8 cellular contexts compared by ENCODE assay signal in the genomic region with DNA sequence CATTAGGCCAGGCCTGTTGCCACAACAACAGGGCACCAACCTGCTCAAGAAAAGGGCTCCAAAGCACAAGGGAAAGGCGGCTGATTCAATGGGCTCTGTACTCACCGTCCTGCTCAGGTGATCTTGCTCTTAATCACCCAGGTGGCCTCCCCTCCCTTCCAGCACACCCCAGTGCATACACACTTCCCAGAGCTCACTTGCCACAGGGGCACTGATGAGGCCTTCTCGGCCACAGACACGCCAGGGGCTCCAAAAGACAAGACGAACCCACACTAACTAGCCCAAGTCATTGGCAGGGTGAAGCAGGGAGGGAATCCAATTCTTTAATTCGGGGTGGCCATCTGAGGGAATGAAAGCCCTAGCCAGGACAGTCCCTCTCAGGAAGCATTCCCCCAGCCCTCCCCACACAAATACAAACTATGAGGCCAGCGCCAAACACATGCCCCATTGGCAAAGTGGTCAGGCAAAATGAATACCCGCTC. TPM values are rescaled to one million over a fixed set of nuclear protein-coding genes. Genes with fewer than 3 reads are reported as not detected.
DNase-seq lines count a peak whose midpoint lies in the region; ATAC-seq and TF ChIP-seq lines count a peak whose summit lies in the region.

No MANE protein-coding gene starts in this region.

- TF ChIP-seq CTCF in brain (conservative IDR thresholded peaks at IDR 0.05) (no peak), lower lobe of right lung (IDR thresholded peaks at IDR 0.05) (no peak), thyroid gland (IDR thresholded peaks at IDR 0.05) (no peak)

- H3K9me3 ChIP-seq in lower lobe of right lung (no peaks in the 10 kb centered on the region), thyroid gland (no peaks in the 10 kb centered on the region)

- H3K27me3 ChIP-seq in lower lobe of right lung (ENCODE audit: low read depth) (no peaks in the 10 kb centered on the region), thyroid gland (no peaks in the 10 kb centered on the region)

- intact Hi-C loops in activated CD4-positive, alpha-beta memory T cell treated with anti-CD3 and anti-CD28 coated beads for 36 hours (cut with micrococcal nuclease): no loop called here
- intact Hi-C loops in lower lobe of right lung (cut with DNase I): no loop called here
- intact Hi-C loops in thyroid gland (cut with DNase I): no loop called here

- 53 to 54% methylated on average over 7 of the region's 8 CpGs for WGBS in thyroid gland, 2 donors

- H3K4me1 ChIP-seq in lower lobe of right lung (peaks cover 53% of the 10 kb centered on the region), thyroid gland (peaks cover 40 to 43% of the 10 kb centered on the region in 2 donors)

- no peak overlapping the region for H3K27ac Mint-ChIP-seq in activated CD4-positive, alpha-beta memory T cell treated with anti-CD3 and anti-CD28 coated beads, Interleukin-2, amount 10 ng/mL, durations not matched to agents 7 days and 5 days
- H3K27ac Mint-ChIP-seq in activated CD4-positive, alpha-beta memory T cell treated with anti-CD3 and anti-CD28 coated beads for 36 hours: no peak overlapping the region
- peak overlapping the region; percentile 85 to 92 (median 92) for H3K27ac Mint-ChIP-seq in brain

- H3K36me3 Mint-ChIP-seq in activated CD4-positive, alpha-beta memory T cell treated with anti-CD3 and anti-CD28 coated beads, Interleukin-2, amount 10 ng/mL, durations not matched to agents 7 days and 5 days (ENCODE audit: low read depth): no peaks in the 10 kb centered on the region
- H3K36me3 Mint-ChIP-seq in activated CD4-positive, alpha-beta memory T cell treated with anti-CD3 and anti-CD28 coated beads for 36 hours: no peaks in the 10 kb centered on the region
- peaks cover 11% of the 10 kb centered on the region for H3K36me3 Mint-ChIP-seq in brain

- H3K27ac ChIP-seq in lower lobe of right lung (peak overlapping the region; percentile 77), thyroid gland (peak overlapping the region; percentile 63 to 96 (median 84))

- no peaks in the 10 kb centered on the region for H3K9me3 Mint-ChIP-seq in activated CD4-positive, alpha-beta memory T cell treated with anti-CD3 and anti-CD28 coated beads, Interleukin-2, amount 10 ng/mL, durations not matched to agents 7 days and 5 days
- H3K9me3 Mint-ChIP-seq in activated CD4-positive, alpha-beta memory T cell treated with anti-CD3 and anti-CD28 coated beads for 36 hours: no peaks in the 10 kb centered on the region
- peaks cover 0 to 15% (median 4%) of the 10 kb centered on the region in 5 experiments for H3K9me3 Mint-ChIP-seq in brain

- peak overlapping the region; percentile 44 for H3K4me3 Mint-ChIP-seq in activated CD4-positive, alpha-beta memory T cell treated with anti-CD3 and anti-CD28 coated beads, Interleukin-2, amount 10 ng/mL, durations not matched to agents 7 days and 5 days
- H3K4me3 Mint-ChIP-seq in activated CD4-positive, alpha-beta memory T cell treated with anti-CD3 and anti-CD28 coated beads for 36 hours: no peak overlapping the region
- H3K4me3 Mint-ChIP-seq in brain: peak overlapping the region; percentile 88 to 90 (median 88)

- H3K4me3 ChIP-seq in lower lobe of right lung (peak overlapping the region; percentile 69), thyroid gland (replicated peaks in 1 of 3) (no peak overlapping the region)

- no peak for TF ChIP-seq POLR2A in thyroid gland (IDR thresholded peaks at IDR 0.05)

- peaks cover 40% of the 10 kb centered on the region for H3K4me1 Mint-ChIP-seq in activated CD4-positive, alpha-beta memory T cell treated with anti-CD3 and anti-CD28 coated beads, Interleukin-2, amount 10 ng/mL, durations not matched to agents 7 days and 5 days
- H3K4me1 Mint-ChIP-seq in activated CD4-positive, alpha-beta memory T cell treated with anti-CD3 and anti-CD28 coated beads for 36 hours (ENCODE audit: low read depth): peaks cover 36% of the 10 kb centered on the region
- peaks cover 44% of the 10 kb centered on the region for H3K4me1 Mint-ChIP-seq in brain

- POLR2A ChIA-PET in activated CD4-positive, alpha-beta memory T cell treated with anti-CD3 and anti-CD28 coated beads, Interleukin-2, amount 10 ng/mL, durations not matched to agents 7 days and 5 days (lab: Charles Lee): interaction anchor here (1.0 to 5.7 kb wide), 6 partner anchors 16 to 40 kb away, joined by 3 to 31 read pairs (median 10); no protein-coding TSS in a partner anchor
- POLR2A ChIA-PET in activated CD4-positive, alpha-beta memory T cell treated with anti-CD3 and anti-CD28 coated beads for 36 hours (lab: Charles Lee): interaction anchor here (3.2 kb wide), 1 partner anchor 38 kb away, joined by 12 read pairs; no protein-coding TSS in a partner anchor

- H3K27me3 Mint-ChIP-seq in activated CD4-positive, alpha-beta memory T cell treated with anti-CD3 and anti-CD28 coated beads, Interleukin-2, amount 10 ng/mL, durations not matched to agents 7 days and 5 days: peaks cover 7% of the 10 kb centered on the region
- H3K27me3 Mint-ChIP-seq in activated CD4-positive, alpha-beta memory T cell treated with anti-CD3 and anti-CD28 coated beads for 36 hours: peaks cover 2% of the 10 kb centered on the region
- H3K27me3 Mint-ChIP-seq in brain: peaks cover 4% of the 10 kb centered on the region

- H3K36me3 ChIP-seq in lower lobe of right lung (no peaks in the 10 kb centered on the region), thyroid gland (no peaks in the 10 kb centered on the region)

- CTCF ChIA-PET in activated CD4-positive, alpha-beta memory T cell treated with anti-CD3 and anti-CD28 coated beads, Interleukin-2, amount 10 ng/mL, durations not matched to agents 7 days and 5 days (lab: Charles Lee): interaction anchor here (1.4 to 11.2 kb wide), 4 partner anchors 15 to 62 kb away, joined by 3 to 261 read pairs (median 41); no protein-coding TSS in a partner anchor
- CTCF ChIA-PET in activated CD4-positive, alpha-beta memory T cell treated with anti-CD3 and anti-CD28 coated beads for 36 hours (lab: Charles Lee): interaction anchor here (0.5 to 9.2 kb wide), 8 partner anchors 13 to 77 kb away, joined by 5 to 308 read pairs (median 28); no protein-coding TSS in a partner anchor

- DNase-seq in activated CD4-positive, alpha-beta memory T cell treated with anti-CD3 and anti-CD28 coated beads, Interleukin-2, amount 10 ng/mL, durations not matched to agents 7 days and 5 days: no peak
- no peak for DNase-seq in activated CD4-positive, alpha-beta memory T cell treated with anti-CD3 and anti-CD28 coated beads for 36 hours
- DNase-seq in lower lobe of right lung (no peak), thyroid gland (peak; percentile 42 to 44), NCI-H1105 treated with DMSO at 0.1 percent for 48 hours (lab: John Stamatoyannopoulos, UW) (no peak), SHP77 treated with DMSO at 0.1 percent for 48 hours (lab: John Stamatoyannopoulos, UW) (no peak)

- ATAC-seq in lower lobe of right lung: peak; percentile 13 to 38
- ATAC-seq in HG02870 (IDR thresholded peaks at IDR 0.05; ENCODE audit: unreplicated experiment): no peak

RNA-seq across cellular contexts. Expression of gene MYO18A, which starts 1.4 kb away (rescaled TPM):
- 100 to 1,000 TPM in 1 of 2 experiments, 10 to 100 TPM in 1; 92.6 to 100 TPM for total RNA-seq in activated CD4-positive, alpha-beta memory T cell treated with anti-CD3 and anti-CD28 coated beads, Interleukin-2, amount 10 ng/mL, durations not matched to agents 7 days and 5 days
- 10 to 100 TPM; 46.3 to 47.1 TPM for total RNA-seq in activated CD4-positive, alpha-beta memory T cell treated with anti-CD3 and anti-CD28 coated beads for 36 hours
- polyA plus RNA-seq in brain (ENCODE audit: insufficient read depth, low read depth, low replicate concordance): 55.9 TPM
- 59.5 TPM for total RNA-seq in lower lobe of right lung
- 10 to 100 TPM; 32.1 to 49.8 (median 40.6) TPM for total RNA-seq in thyroid gland

Comparison
In these comparisons a context has a peak if more than half of its experiments do, and no peak if none do; other contexts are left out.
1. DNase-seq: peak in thyroid gland (2 of 2); none in activated CD4-positive, alpha-beta memory T cell treated with anti-CD3 and anti-CD28 coated beads, Interleukin-2, amount 10 ng/mL, durations not matched to agents 7 days and 5 days (single experiment), activated CD4-positive, alpha-beta memory T cell treated with anti-CD3 and anti-CD28 coated beads for 36 hours (single experiment), lower lobe of right lung (single experiment), NCI-H1105 treated with DMSO at 0.1 percent for 48 hours (single experiment) and SHP77 treated with DMSO at 0.1 percent for 48 hours (single experiment).
2. H3K27ac Mint-ChIP-seq: peak in brain (5 of 5); none in activated CD4-positive, alpha-beta memory T cell treated with anti-CD3 and anti-CD28 coated beads, Interleukin-2, amount 10 ng/mL, durations not matched to agents 7 days and 5 days (single experiment) and activated CD4-positive, alpha-beta memory T cell treated with anti-CD3 and anti-CD28 coated beads for 36 hours (single experiment).